8 cellular contexts compared by ENCODE assay signal in genomic region chr15:58934521-58934920, GRCh38. TPM values are rescaled to one million over a fixed set of nuclear protein-coding genes. Genes with fewer than 3 reads are reported as not detected.
DNase-seq lines count a peak whose midpoint lies in the region; ATAC-seq and TF ChIP-seq lines count a peak whose summit lies in the region.

No MANE protein-coding gene starts in this region.

- peak overlapping the region; percentile 98 for H3K27ac ChIP-seq in PC-9
- H3K27ac ChIP-seq in rectal smooth muscle tissue (ENCODE audit: low read depth, low read length) = no peak overlapping the region

- CTCF ChIA-PET in PC-9 (lab: Charles Lee) = no interaction called here

- ATAC-seq in HG03139 (IDR thresholded peaks at IDR 0.05; ENCODE audit: unreplicated experiment) = no peak
- no peak for ATAC-seq in GM21786 (IDR thresholded peaks at IDR 0.05; ENCODE audit: unreplicated experiment)

- H3K79me2 ChIP-seq in PC-9 (ENCODE audit: low read depth) = peaks cover 33% of the 10 kb centered on the region

- POLR2A ChIA-PET in PC-9 (lab: Charles Lee; ENCODE audit: unreplicated experiment) = interaction anchor here (0.6 to 0.7 kb wide), 2 partner anchors 159 to 350 kb away, joined by 4 to 7 read pairs; no protein-coding TSS in a partner anchor

- DNase-seq in PC-9 (peak in 1 of 2 experiments; percentile 78), epithelial cell of proximal tubule (ENCODE audit: low read depth) (no peak), HuH-7.5 (ENCODE audit: low spot score) (no peak), head of caudate nucleus (no peak)

- H3K4me1 ChIP-seq in ES-I3 (ENCODE audit: insufficient read depth, low read length) (peaks cover 11% of the 10 kb centered on the region), PC-9 (replicated peaks; ENCODE audit: insufficient read depth) (peaks cover 21% of the 10 kb centered on the region), rectal smooth muscle tissue (ENCODE audit: control insufficient read depth, insufficient read depth, low read length) (peaks cover 11% of the 10 kb centered on the region)

- peaks cover 28% of the 10 kb centered on the region for H3F3A ChIP-seq in PC-9 (ENCODE audit: insufficient read depth, low read depth)

- intact Hi-C loops in PC-9 (cut with micrococcal nuclease; ENCODE audit: unreplicated experiment) = loop anchor here (5.0 to 10.0 kb wide), 2 partner anchors 363 to 600 kb away; no protein-coding TSS in a partner anchor
- intact Hi-C loops in head of caudate nucleus (cut with DNase I) = loop anchor here (5.0 kb wide), 1 partner anchor 702 kb away; no protein-coding TSS in a partner anchor

- H3K4me3 ChIP-seq in PC-9 = peak overlapping the region; percentile 96
- H3K4me3 ChIP-seq in epithelial cell of proximal tubule (ENCODE audit: low read depth, low read length) = peak overlapping the region; percentile 92
- H3K4me3 ChIP-seq in rectal smooth muscle tissue (ENCODE audit: low read length) = peak overlapping the region; percentile 83

- peak overlapping the region; percentile 86 for H3K9ac ChIP-seq in ES-I3 (ENCODE audit: low read depth, low read length)
- H3K9ac ChIP-seq in rectal smooth muscle tissue (ENCODE audit: low read length) = no peak overlapping the region

- TF ChIP-seq CTCF in PC-9 (conservative IDR thresholded peaks at IDR 0.05) (no peak), epithelial cell of proximal tubule (conservative IDR thresholded peaks at IDR 0.05; ENCODE audit: low read depth, low read length) (no peak)

- BruUV-seq in PC-9 (replicated peaks; lab: Mats Ljungman, UMichigan) = no TSS peak

- H2AFZ ChIP-seq in PC-9 = peak overlapping the region; percentile 79

- H4K20me1 ChIP-seq in PC-9 (ENCODE audit: insufficient read depth) = no peaks in the 10 kb centered on the region

- H3K27me3 ChIP-seq in PC-9 (ENCODE audit: insufficient read depth, low read depth) = no peaks in the 10 kb centered on the region
- no peaks in the 10 kb centered on the region for H3K27me3 ChIP-seq in rectal smooth muscle tissue (ENCODE audit: control insufficient read depth, insufficient read depth, low read length)

- H3K9me2 ChIP-seq in PC-9 (ENCODE audit: insufficient read depth) = no peaks in the 10 kb centered on the region

- peak overlapping the region; percentile 93 for H3K4me2 ChIP-seq in PC-9

- H3K9me3 ChIP-seq in ES-I3 (ENCODE audit: control insufficient read depth, insufficient read depth, low read length) = no peaks in the 10 kb centered on the region
- H3K9me3 ChIP-seq in PC-9 (ENCODE audit: insufficient read depth, low read depth) = no peaks in the 10 kb centered on the region

- no peaks in the 10 kb centered on the region for H3K36me3 ChIP-seq in ES-I3 (ENCODE audit: insufficient read depth, low read length)
- H3K36me3 ChIP-seq in PC-9 (ENCODE audit: low read depth) = no peaks in the 10 kb centered on the region; the same call in 1 of the 2 replicates
- H3K36me3 ChIP-seq in rectal smooth muscle tissue (ENCODE audit: control insufficient read depth, insufficient read depth, low read length) = no peaks in the 10 kb centered on the region

RNA-seq across cellular contexts. Expression of gene SLTM, which starts 1.0 kb away (rescaled TPM):
- total RNA-seq in PC-9 (2021) (81.4 and 110 TPM in 2 replicates), epithelial cell of proximal tubule (47.9 and 57.4 TPM in 2 replicates)

RNA-seq across cellular contexts. Expression of gene RNF111, which starts 52.9 kb away (rescaled TPM):
- 30.2 and 37.7 TPM in 2 replicates for total RNA-seq in PC-9 (2021)
- 8.5 and 10.4 TPM in 2 replicates for total RNA-seq in epithelial cell of proximal tubule
